29 cellular contexts compared by ENCODE assay signal in genomic region chr11:99791354-99791753, GRCh38.
"Had no signal": no experiment of that assay in that cellular context is flagged by ENCODE, and none has a peak within 500 bp of the region (broad histone marks: within the 10 kb centered on the region; RNA-seq: fewer than 3 reads in every experiment).

No MANE protein-coding gene starts in this region.

- DNase-seq: colonic mucosa; cortex of kidney; dermis blood vessel endothelial cell; dorsolateral prefrontal cortex; effector CD4-positive, alpha-beta T cell; effector CD8-positive, alpha-beta T cell; effector memory CD4-positive, alpha-beta T cell; effector memory CD8-positive, alpha-beta T cell; endodermal cell; erythroblast; esophagus squamous epithelium; foreskin fibroblast; foreskin keratinocyte; foreskin melanocyte; gastrocnemius medialis; glutamatergic neuron; head of caudate nucleus; heart left ventricle; heart right ventricle had no signal

- H3K27me3 Mint-ChIP-seq: dendritic cell treated with granulocyte-macrophage colony-stimulating factor and Interleukin-4, amounts not matched to agents 40 ng/mL and 50 ng/mL, for 4 days; effector memory CD8-positive, alpha-beta T cell had no signal

- H3K4me1 ChIP-seq: colonic mucosa, esophagus muscularis mucosa, esophagus squamous epithelium, foreskin keratinocyte, gastrocnemius medialis, gastroesophageal sphincter, heart left ventricle, heart right ventricle had no signal

- ATAC-seq: effector memory CD8-positive, alpha-beta T cell; esophagus mucosa; foreskin keratinocyte; gastrocnemius medialis; gastroesophageal sphincter; heart left ventricle; heart right ventricle had no signal

- H3K9me3 ChIP-seq: colonic mucosa, esophagus squamous epithelium, gastrocnemius medialis, gastroesophageal sphincter had no signal

- H3K9me3 Mint-ChIP-seq: endodermal cell had no signal

- H3K27me3 ChIP-seq: colonic mucosa, dorsolateral prefrontal cortex, esophagus muscularis mucosa, esophagus squamous epithelium, foreskin keratinocyte, gastrocnemius medialis, gastroesophageal sphincter, heart left ventricle, heart right ventricle had no signal

- H3K4me1 Mint-ChIP-seq: endodermal cell had no signal

- H3K27ac ChIP-seq: colonic mucosa, coronary artery, dorsolateral prefrontal cortex, epithelial cell of prostate, esophagus muscularis mucosa, esophagus squamous epithelium, foreskin keratinocyte, gastrocnemius medialis, gastroesophageal sphincter, heart left ventricle, heart right ventricle had no signal

- H3K4me3 Mint-ChIP-seq: dendritic cell treated with granulocyte-macrophage colony-stimulating factor and Interleukin-4, amounts not matched to agents 40 ng/mL and 50 ng/mL, for 4 days; effector memory CD8-positive, alpha-beta T cell; endodermal cell had no signal

- H3K27ac Mint-ChIP-seq: dendritic cell treated with granulocyte-macrophage colony-stimulating factor and Interleukin-4, amounts not matched to agents 40 ng/mL and 50 ng/mL, for 4 days; effector memory CD8-positive, alpha-beta T cell; endodermal cell had no signal

- H3K4me3 ChIP-seq: colonic mucosa, coronary artery, dorsolateral prefrontal cortex, esophagus muscularis mucosa, esophagus squamous epithelium, gastrocnemius medialis, gastroesophageal sphincter, heart left ventricle, heart right ventricle had no signal

- H3K36me3 ChIP-seq: colonic mucosa, esophagus muscularis mucosa, esophagus squamous epithelium, gastrocnemius medialis, gastroesophageal sphincter, heart left ventricle, heart right ventricle had no signal

- FAIRE-seq: colon, endometrium, endothelial cell of umbilical vein, frontal cortex had no signal
